ENCODE assay signal across 23 cellular contexts in genomic region chr14:53460544-53460943, GRCh38.
DNase-seq lines count a peak whose midpoint lies in the region; ATAC-seq, FAIRE-seq and TF ChIP-seq lines count a peak whose summit lies in the region.
"Had no signal": no experiment of that assay in that cellular context is flagged by ENCODE, and none has a peak within 500 bp of the region (broad histone marks: within the 10 kb centered on the region; RNA-seq: fewer than 3 reads in every experiment).

No MANE protein-coding gene starts in this region.

- no CpG with 5 or more reads among the region's 1 CpG for WGBS in mesendoderm (ENCODE audit: extremely low coverage, insufficient coverage, low lambda C conversion rate)

- no peak for TF ChIP-seq POLR2A in GM12892 (IDR thresholded peaks at IDR 0.05; ENCODE audit: low read depth, low read length)

- no peak overlapping the region for H2AFZ ChIP-seq in OCI-LY3 (ENCODE audit: low read depth, low read length)

- no peaks in the 10 kb centered on the region for H3K36me3 ChIP-seq in Caco-2 (ENCODE audit: control insufficient read depth, insufficient read depth, low read length)
- no peaks in the 10 kb centered on the region for H3K36me3 ChIP-seq in OCI-LY3 (replicated peaks; ENCODE audit: low read depth, low read length)
- H3K36me3 ChIP-seq in mesendoderm (ENCODE audit: control insufficient read depth, insufficient read depth, low read length): no peaks in the 10 kb centered on the region
- H3K36me3 ChIP-seq: BLaER1 treated with 17β-estradiol and CSF1 and Interleukin-3, amounts not matched to agents 10 nM and 100 nM had no signal

- H2BK15ac ChIP-seq in mesendoderm (replicated peaks; ENCODE audit: low read depth): peak overlapping the region; percentile 57

- no peak overlapping the region for H3K18ac ChIP-seq in mesendoderm (ENCODE audit: low read length)

- H3K9me3 Mint-ChIP-seq in Caco-2 (ENCODE audit: unreplicated experiment): peaks cover 49% of the 10 kb centered on the region
- no peaks in the 10 kb centered on the region for H3K9me3 Mint-ChIP-seq in activated naive CD4-positive, alpha-beta T cell treated with anti-CD3 and anti-CD28 coated beads, Interleukin-2, amount 10 ng/mL, durations not matched to agents 7 days and 5 days
- H3K9me3 Mint-ChIP-seq: CD4-positive, alpha-beta T cell had no signal

- H3K27me3 Mint-ChIP-seq in Caco-2 (ENCODE audit: insufficient read depth, unreplicated experiment): no peaks in the 10 kb centered on the region
- H3K27me3 Mint-ChIP-seq in activated naive CD4-positive, alpha-beta T cell treated with anti-CD3 and anti-CD28 coated beads, Interleukin-2, amount 10 ng/mL, durations not matched to agents 7 days and 5 days: peaks cover 6% of the 10 kb centered on the region
- H3K27me3 Mint-ChIP-seq: CD4-positive, alpha-beta T cell had no signal

- ATAC-seq in HG03565 (IDR thresholded peaks at IDR 0.05; ENCODE audit: unreplicated experiment): no peak
- ATAC-seq: A549; CD8-positive, alpha-beta T cell; GM12878 had no signal

- H2AK5ac ChIP-seq in mesendoderm (ENCODE audit: low read length): no peak overlapping the region

- H2BK5ac ChIP-seq in mesendoderm (ENCODE audit: low read length): no peak overlapping the region

- FAIRE-seq in GM12892 (lab: Jason Lieb, UNC): no peak
- FAIRE-seq: A549, GM12878, GM19239 had no signal

- no peak overlapping the region for H3K56ac ChIP-seq in mesendoderm (ENCODE audit: low read length)

- BruUV-seq in Caco-2 (replicated peaks; lab: Mats Ljungman, UMichigan): no TSS peak

- POLR2A ChIA-PET in Caco-2 (lab: Charles Lee): no interaction called here

- no peak overlapping the region for H4K5ac ChIP-seq in mesendoderm (ENCODE audit: low read length)

- no peak overlapping the region for H3K4me3 ChIP-seq in Caco-2 (ENCODE audit: low read depth, low read length)
- H3K4me3 ChIP-seq in OCI-LY3 (ENCODE audit: low read length): no peak overlapping the region
- no peak overlapping the region for H3K4me3 ChIP-seq in mesendoderm (ENCODE audit: low read length)
- H3K4me3 ChIP-seq: A549; BLaER1 treated with 17β-estradiol and CSF1 and Interleukin-3, amounts not matched to agents 10 nM and 100 nM; GM12878 had no signal

- H3K4ac ChIP-seq in mesendoderm (ENCODE audit: low read depth, low read length): no peak overlapping the region

- no peak overlapping the region for H4K8ac ChIP-seq in mesendoderm (ENCODE audit: low read depth, low read length)

- no peaks in the 10 kb centered on the region for H3K79me2 ChIP-seq in OCI-LY3 (ENCODE audit: low read length)
- H3K79me2 ChIP-seq in mesendoderm (ENCODE audit: control insufficient read depth, insufficient read depth, low read length): no peaks in the 10 kb centered on the region

- intact Hi-C loops in Caco-2 (cut with micrococcal nuclease; ENCODE audit: unreplicated experiment): no loop called here

- H3K27ac ChIP-seq in OCI-LY3 (ENCODE audit: low read length) (no peak overlapping the region), mesendoderm (ENCODE audit: low read depth, low read length) (no peak overlapping the region)
- H3K27ac ChIP-seq: 22Rv1; BLaER1 treated with 17β-estradiol and CSF1 and Interleukin-3, amounts not matched to agents 10 nM and 100 nM; C4-2B had no signal

- H3K4me1 Mint-ChIP-seq in Caco-2 (ENCODE audit: low read depth, unreplicated experiment): peaks cover 53% of the 10 kb centered on the region
- no peaks in the 10 kb centered on the region for H3K4me1 Mint-ChIP-seq in activated naive CD4-positive, alpha-beta T cell treated with anti-CD3 and anti-CD28 coated beads, Interleukin-2, amount 10 ng/mL, durations not matched to agents 7 days and 5 days
- H3K4me1 Mint-ChIP-seq: B cell had no signal

- no peak overlapping the region for H3K4me3 Mint-ChIP-seq in Caco-2 (ENCODE audit: unreplicated experiment)
- no peak overlapping the region for H3K4me3 Mint-ChIP-seq in activated naive CD4-positive, alpha-beta T cell treated with anti-CD3 and anti-CD28 coated beads, Interleukin-2, amount 10 ng/mL, durations not matched to agents 7 days and 5 days
- H3K4me3 Mint-ChIP-seq: B cell; CD4-positive, alpha-beta T cell; CD8-positive, alpha-beta T cell had no signal

- DNase-seq in Caco-2 (no peak), mesendoderm (no peak), GM12892 (ENCODE audit: insufficient read length) (no peak)
- DNase-seq in activated naive CD4-positive, alpha-beta T cell treated with anti-CD3 and anti-CD28 coated beads, Interleukin-2, amount 10 ng/mL, durations not matched to agents 7 days and 5 days: no peak
- DNase-seq: AML-193; CD4-positive, alpha-beta T cell; CD8-positive, alpha-beta T cell; DMS 273 treated with DMSO at 0.1 percent for 48 hours; DMS153; DMS53; DMS79; DND-41; EL; GDM1 had no signal

- H3K9me3 ChIP-seq in Caco-2 (peaks cover 18% of the 10 kb centered on the region), OCI-LY3 (ENCODE audit: insufficient read depth, low read length) (no peaks in the 10 kb centered on the region)
- H3K9me3 ChIP-seq: A549; BLaER1 treated with 17β-estradiol and CSF1 and Interleukin-3, amounts not matched to agents 10 nM and 100 nM had no signal

- H3K79me1 ChIP-seq in mesendoderm (ENCODE audit: low read length): no peaks in the 10 kb centered on the region

- H3K4me1 ChIP-seq in Caco-2: peaks cover 61% of the 10 kb centered on the region
- H3K4me1 ChIP-seq in OCI-LY3 (ENCODE audit: low read length): peaks cover 12% of the 10 kb centered on the region
- H3K4me1 ChIP-seq in mesendoderm (ENCODE audit: control insufficient read depth, low read depth, low read length): peaks cover 8% of the 10 kb centered on the region

- peaks cover 14% of the 10 kb centered on the region for H3K36me3 Mint-ChIP-seq in Caco-2 (ENCODE audit: insufficient read depth, unreplicated experiment)
- H3K36me3 Mint-ChIP-seq in activated naive CD4-positive, alpha-beta T cell treated with anti-CD3 and anti-CD28 coated beads, Interleukin-2, amount 10 ng/mL, durations not matched to agents 7 days and 5 days: no peaks in the 10 kb centered on the region
- H3K36me3 Mint-ChIP-seq: CD8-positive, alpha-beta T cell had no signal

- no peak overlapping the region for H3K23ac ChIP-seq in mesendoderm (ENCODE audit: low read length)

- TF ChIP-seq CTCF in Caco-2 (IDR thresholded peaks at IDR 0.05; ENCODE audit: insufficient read depth in 1 of 2, low read depth in 1 of 2, low read length in 1 of 2, severe bottlenecking in 1 of 2, unreplicated experiment in 1 of 2): no peak
- no peak for TF ChIP-seq CTCF in OCI-LY3 (IDR thresholded peaks at IDR 0.05; ENCODE audit: low read depth, low read length)

- H2BK120ac ChIP-seq in mesendoderm (ENCODE audit: low read depth, low read length): no peak overlapping the region

- H3K27me3 ChIP-seq in Caco-2 (replicated peaks; ENCODE audit: control insufficient read depth, insufficient read depth, low read length) (no peaks in the 10 kb centered on the region), OCI-LY3 (ENCODE audit: low read depth, low read length) (no peaks in the 10 kb centered on the region), mesendoderm (ENCODE audit: insufficient read depth, low read length, poor library complexity) (no peaks in the 10 kb centered on the region)
- H3K27me3 ChIP-seq: BLaER1 treated with 17β-estradiol and CSF1 and Interleukin-3, amounts not matched to agents 10 nM and 100 nM had no signal

- CTCF ChIA-PET in Caco-2 (lab: Charles Lee): interaction anchor here (0.7 kb wide), 1 partner anchor 338 kb away, joined by 3 read pairs; no protein-coding TSS in a partner anchor
- CTCF ChIA-PET in activated naive CD4-positive, alpha-beta T cell treated with anti-CD3 and anti-CD28 coated beads, Interleukin-2, amount 10 ng/mL, durations not matched to agents 7 days and 5 days (lab: Charles Lee): interaction anchor here (0.7 kb wide), 1 partner anchor 67 kb away, joined by 4 read pairs; no protein-coding TSS in a partner anchor

- H3K9ac ChIP-seq in OCI-LY3 (ENCODE audit: low read length) (no peak overlapping the region), mesendoderm (ENCODE audit: low read length) (no peak overlapping the region)
- H3K9ac ChIP-seq: BLaER1 treated with 17β-estradiol and CSF1 and Interleukin-3, amounts not matched to agents 10 nM and 100 nM had no signal

- peak overlapping the region; percentile 43 for H3K27ac Mint-ChIP-seq in Caco-2 (ENCODE audit: unreplicated experiment)
- H3K27ac Mint-ChIP-seq in activated naive CD4-positive, alpha-beta T cell treated with anti-CD3 and anti-CD28 coated beads, Interleukin-2, amount 10 ng/mL, durations not matched to agents 7 days and 5 days: no peak overlapping the region
- H3K27ac Mint-ChIP-seq: B cell; CD4-positive, alpha-beta T cell; CD8-positive, alpha-beta T cell had no signal

- peak overlapping the region; percentile 25 for H3K4me2 ChIP-seq in OCI-LY3 (ENCODE audit: low read length)
- no peak overlapping the region for H3K4me2 ChIP-seq in mesendoderm (ENCODE audit: low read length)
- H3K4me2 ChIP-seq: A549 had no signal

- H4K20me1 ChIP-seq in OCI-LY3 (ENCODE audit: insufficient read depth, low read length): no peaks in the 10 kb centered on the region
- H4K20me1 ChIP-seq: BLaER1 treated with 17β-estradiol and CSF1 and Interleukin-3, amounts not matched to agents 10 nM and 100 nM had no signal
